ENCODE assay signal across 26 cellular contexts in the genomic region with DNA sequence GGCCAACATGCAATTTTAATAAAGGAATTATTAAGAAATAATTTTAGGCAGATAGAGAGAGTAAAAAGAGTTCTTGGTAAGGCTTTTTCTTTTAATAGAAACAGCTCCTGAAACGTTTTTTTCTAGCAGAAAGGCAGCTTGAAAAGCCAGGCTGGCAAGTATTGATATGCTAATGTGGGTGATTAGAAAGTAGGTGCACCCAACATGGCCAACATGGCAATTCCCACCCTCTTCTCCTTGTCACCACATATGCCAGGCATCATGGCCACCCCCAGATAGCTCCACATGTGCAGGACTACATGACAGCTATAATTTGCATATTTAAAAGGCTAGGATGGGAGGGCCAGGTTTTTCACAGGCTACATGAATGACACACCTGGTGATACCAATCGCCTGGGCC.
"Had no signal": no experiment of that assay in that cellular context is flagged by ENCODE, and none has a peak within 500 bp of the region (broad histone marks: within the 10 kb centered on the region; RNA-seq: fewer than 3 reads in every experiment).

No MANE protein-coding gene starts in this region.

- H3K36me3 Mint-ChIP-seq: memory B cell; natural killer cell; stimulated activated effector memory CD8-positive, alpha-beta T cell treated with anti-CD3 and anti-CD28 coated beads, Interleukin-12 subunit alpha, Interleukin-12 subunit beta, amount 100 ng/mL, for 72 hours; type B pancreatic cell had no signal

- H3K9me3 Mint-ChIP-seq: dendritic cell treated with granulocyte-macrophage colony-stimulating factor and Interleukin-4, amounts not matched to agents 40 ng/mL and 50 ng/mL, for 4 days; memory B cell; type B pancreatic cell had no signal

- H3K27ac ChIP-seq: epithelial cell of prostate, gastrocnemius medialis, ovary, psoas muscle, sigmoid colon, stomach, thyroid gland had no signal

- H3K4me1 ChIP-seq: gastrocnemius medialis, psoas muscle, sigmoid colon, stomach, thyroid gland had no signal

- H3K9me3 ChIP-seq: gastrocnemius medialis, ovary, psoas muscle, sigmoid colon, stomach, thyroid gland had no signal

- H3K27ac Mint-ChIP-seq: dendritic cell treated with granulocyte-macrophage colony-stimulating factor and Interleukin-4, amounts not matched to agents 40 ng/mL and 50 ng/mL, for 4 days; memory B cell; natural killer cell; stimulated activated effector memory CD8-positive, alpha-beta T cell treated with anti-CD3 and anti-CD28 coated beads, Interleukin-12 subunit alpha, Interleukin-12 subunit beta, amount 100 ng/mL, for 72 hours; type B pancreatic cell had no signal

- H3K27me3 ChIP-seq: gastrocnemius medialis, ovary, sigmoid colon, stomach, thyroid gland had no signal

- H3K36me3 ChIP-seq: gastrocnemius medialis, ovary, sigmoid colon, stomach, thyroid gland had no signal

- DNase-seq: effector CD8-positive, alpha-beta T cell; endodermal cell; foreskin fibroblast; gastrocnemius medialis; head of caudate nucleus; kidney; natural killer cell; occipital lobe; ovary; posterior cingulate gyrus; psoas muscle; right cardiac atrium; sigmoid colon; stimulated activated CD4-positive, alpha-beta T cell treated with anti-CD3 and anti-CD28 coated beads, Interleukin-2, amount 100 ng/mL, for 24 hours; stimulated activated CD4-positive, alpha-beta T cell treated with anti-CD3 and anti-CD28 coated beads, Interleukin-4, amount 100 ng/mL, for 24 hours; stimulated activated naive CD4-positive, alpha-beta T cell treated with Interleukin-2 at 50 U/mL for 16 hours; stomach; thyroid gland had no signal

- H3K27me3 Mint-ChIP-seq: dendritic cell treated with granulocyte-macrophage colony-stimulating factor and Interleukin-4, amounts not matched to agents 40 ng/mL and 50 ng/mL, for 4 days; memory B cell; type B pancreatic cell had no signal

- ATAC-seq: esophagus mucosa; gastrocnemius medialis; left lobe of liver; natural killer cell; psoas muscle; right cardiac atrium; stimulated activated effector memory CD8-positive, alpha-beta T cell treated with anti-CD3 and anti-CD28 coated beads, Interleukin-12 subunit alpha, Interleukin-12 subunit beta, amount 100 ng/mL, for 72 hours had no signal

- H3K4me3 Mint-ChIP-seq: dendritic cell treated with granulocyte-macrophage colony-stimulating factor and Interleukin-4, amounts not matched to agents 40 ng/mL and 50 ng/mL, for 4 days; endodermal cell; memory B cell; natural killer cell; stimulated activated effector memory CD8-positive, alpha-beta T cell treated with anti-CD3 and anti-CD28 coated beads, Interleukin-12 subunit alpha, Interleukin-12 subunit beta, amount 100 ng/mL, for 72 hours; type B pancreatic cell had no signal

- H3K4me3 ChIP-seq: gastrocnemius medialis, lung, ovary, psoas muscle, sigmoid colon, stomach, thyroid gland had no signal

- H3K4me1 Mint-ChIP-seq: natural killer cell; stimulated activated effector memory CD8-positive, alpha-beta T cell treated with anti-CD3 and anti-CD28 coated beads, Interleukin-12 subunit alpha, Interleukin-12 subunit beta, amount 100 ng/mL, for 72 hours had no signal
